Comparison of ENCODE assay signal across 15 cellular contexts in the genomic region with DNA sequence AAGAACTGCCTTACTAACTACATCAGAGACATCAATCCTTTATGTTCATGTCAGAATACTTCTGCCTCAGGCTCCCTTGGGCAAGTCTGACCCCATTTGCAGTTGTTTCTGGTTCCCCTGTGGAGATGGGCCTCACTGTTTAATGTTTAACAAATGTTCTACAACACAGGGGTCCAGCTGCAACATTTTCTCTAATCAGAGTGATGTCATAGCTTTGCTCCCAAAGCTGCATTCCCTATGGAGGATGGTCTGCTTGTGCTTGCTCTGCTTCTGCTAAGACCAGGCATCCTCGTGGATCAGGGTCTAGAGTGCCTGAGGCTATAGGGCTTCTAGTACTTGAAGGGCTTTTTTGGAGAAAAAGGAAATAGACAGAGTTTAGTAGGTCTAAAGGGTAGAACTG.
DNase-seq lines count a peak whose midpoint lies in the region; ATAC-seq and TF ChIP-seq lines count a peak whose summit lies in the region.
"Had no signal": no experiment of that assay in that cellular context is flagged by ENCODE, and none has a peak within 500 bp of the region (broad histone marks: within the 10 kb centered on the region; RNA-seq: fewer than 3 reads in every experiment).

No MANE protein-coding gene starts in this region.

- no peak overlapping the region for H3K4me3 ChIP-seq in astrocyte of the spinal cord (ENCODE audit: low read depth, low read length)
- H3K4me3 ChIP-seq: HAP-1, Peyer's patch had no signal

- in situ Hi-C loops in astrocyte of the spinal cord (cut with HindIII; ENCODE audit: low sequenced_read_pairs) = no loop called here

- H3K27ac Mint-ChIP-seq in HFFc6 = no peak overlapping the region
- H3K27ac Mint-ChIP-seq in nephron progenitor cell = no peak overlapping the region
- H3K27ac Mint-ChIP-seq: IgD-negative memory B cell had no signal

- no peaks in the 10 kb centered on the region for H3K36me3 Mint-ChIP-seq in HFFc6 (ENCODE audit: low read depth)
- H3K36me3 Mint-ChIP-seq in nephron progenitor cell (ENCODE audit: low read depth) = no peaks in the 10 kb centered on the region

- H3K4me3 Mint-ChIP-seq in HFFc6 (no peak overlapping the region), nephron progenitor cell (no peak overlapping the region)
- H3K4me3 Mint-ChIP-seq: IgD-negative memory B cell had no signal

- intact Hi-C loops in Right ventricle myocardium superior (cut with DNase I) = no loop called here
- intact Hi-C loops in cardiac septum (cut with DNase I) = no loop called here

- H3K9me3 Mint-ChIP-seq in HFFc6 (peaks cover 53% of the 10 kb centered on the region), nephron progenitor cell (no peaks in the 10 kb centered on the region)

- TF ChIP-seq CTCF in astrocyte of the spinal cord (IDR thresholded peaks at IDR 0.05; ENCODE audit: low read depth, low read length) = no peak
- no peak for TF ChIP-seq CTCF in HFFc6 (IDR thresholded peaks at IDR 0.05)
- TF ChIP-seq CTCF in nephron progenitor cell (IDR thresholded peaks at IDR 0.05) = no peak

- H3K27me3 Mint-ChIP-seq in HFFc6 (ENCODE audit: insufficient read depth) (no peaks in the 10 kb centered on the region), nephron progenitor cell (ENCODE audit: low read depth, poor library complexity) (no peaks in the 10 kb centered on the region)
- H3K27me3 Mint-ChIP-seq: IgD-negative memory B cell had no signal

- ATAC-seq in Right ventricle myocardium superior (ENCODE audit: poor library complexity) = peak; percentile 53

- DNase-seq in Right ventricle myocardium superior (no peak), cardiac septum (ENCODE audit: low spot score) (no peak), astrocyte of the spinal cord (ENCODE audit: low read depth, low spot score) (peak; percentile 13), left kidney (ENCODE audit: low read depth, low spot score) (peak; percentile 68), smooth muscle cell of the brain vasculature (ENCODE audit: low read depth, low spot score) (peak; percentile 18), HFFc6 (no peak), AML-193 (lab: John Stamatoyannopoulos, UW) (no peak), nephron progenitor cell (no peak)
- DNase-seq: DMS79, NCI-H1417 treated with DMSO at 0.1 percent for 48 hours, NCI-H2081, NCI-H510A treated with DMSO at 0.1 percent for 48 hours, Peyer's patch had no signal

- no peaks in the 10 kb centered on the region for H3K4me1 Mint-ChIP-seq in HFFc6 (ENCODE audit: low read depth)
- peaks cover 31% of the 10 kb centered on the region for H3K4me1 Mint-ChIP-seq in nephron progenitor cell
- H3K4me1 Mint-ChIP-seq: IgD-negative memory B cell had no signal

Comparison
In these comparisons a context has a peak if more than half of its experiments do, and no peak if none do; other contexts are left out.
1. DNase-seq: peak in astrocyte of the spinal cord (single experiment), left kidney (single experiment) and smooth muscle cell of the brain vasculature (single experiment); none in Right ventricle myocardium superior (single experiment), cardiac septum (single experiment), HFFc6 (single experiment), AML-193 (0 of 2) and nephron progenitor cell (single experiment).